1 cellular context compared by ENCODE assay signal in the genomic region with DNA sequence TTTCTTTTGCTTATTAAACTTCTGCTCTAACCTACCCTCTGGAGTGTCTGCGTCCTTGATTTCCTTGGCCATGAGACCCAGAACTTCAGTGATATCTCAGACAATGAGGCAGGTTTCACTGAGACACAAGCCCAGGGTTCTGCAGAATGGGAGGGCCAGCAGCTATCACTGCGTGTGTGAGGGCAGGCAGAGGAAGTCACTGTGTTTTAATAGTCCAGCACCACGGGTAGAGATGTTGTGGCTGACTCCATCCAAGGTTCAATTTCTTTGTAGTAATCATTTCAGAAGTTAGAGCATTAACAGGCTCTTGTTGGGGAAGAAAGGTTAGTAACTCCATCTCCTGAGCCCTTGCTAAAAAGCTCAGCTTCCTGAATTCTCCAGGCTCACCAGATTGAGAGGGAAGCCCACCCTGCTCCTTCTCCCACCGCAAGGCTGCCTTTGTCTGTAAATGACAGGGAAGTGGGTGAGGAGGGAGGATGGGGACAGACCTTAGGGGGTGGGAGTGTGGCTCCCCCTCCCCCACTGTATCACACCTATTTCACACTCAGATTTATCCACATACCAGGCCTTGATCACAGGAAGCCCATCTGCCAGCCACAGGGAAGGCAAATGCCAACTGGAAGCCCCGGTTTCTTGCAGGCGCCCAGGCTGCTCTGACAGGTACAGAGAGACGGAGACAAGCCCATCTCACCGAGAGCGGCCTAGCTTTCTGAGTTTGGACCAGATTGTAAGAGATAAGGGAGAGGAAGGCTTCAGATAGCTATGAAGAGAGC.
TF ChIP-seq lines count a peak whose summit lies in the region.

No MANE protein-coding gene starts in this region.

TF ChIP-seq in WTC11, 78 proteins besides CTCF, POLR2A, EP300 and RAD21 (continued from another document):
- no peak for TF ChIP-seq RELA (CRISPR knock-in tag; IDR thresholded peaks at IDR 0.05; ENCODE audit: borderline replicate concordance)
- TF ChIP-seq GABPB1 (CRISPR knock-in tag; IDR thresholded peaks at IDR 0.05) = no peak
